8 cellular contexts compared by ENCODE assay signal in the genomic region with DNA sequence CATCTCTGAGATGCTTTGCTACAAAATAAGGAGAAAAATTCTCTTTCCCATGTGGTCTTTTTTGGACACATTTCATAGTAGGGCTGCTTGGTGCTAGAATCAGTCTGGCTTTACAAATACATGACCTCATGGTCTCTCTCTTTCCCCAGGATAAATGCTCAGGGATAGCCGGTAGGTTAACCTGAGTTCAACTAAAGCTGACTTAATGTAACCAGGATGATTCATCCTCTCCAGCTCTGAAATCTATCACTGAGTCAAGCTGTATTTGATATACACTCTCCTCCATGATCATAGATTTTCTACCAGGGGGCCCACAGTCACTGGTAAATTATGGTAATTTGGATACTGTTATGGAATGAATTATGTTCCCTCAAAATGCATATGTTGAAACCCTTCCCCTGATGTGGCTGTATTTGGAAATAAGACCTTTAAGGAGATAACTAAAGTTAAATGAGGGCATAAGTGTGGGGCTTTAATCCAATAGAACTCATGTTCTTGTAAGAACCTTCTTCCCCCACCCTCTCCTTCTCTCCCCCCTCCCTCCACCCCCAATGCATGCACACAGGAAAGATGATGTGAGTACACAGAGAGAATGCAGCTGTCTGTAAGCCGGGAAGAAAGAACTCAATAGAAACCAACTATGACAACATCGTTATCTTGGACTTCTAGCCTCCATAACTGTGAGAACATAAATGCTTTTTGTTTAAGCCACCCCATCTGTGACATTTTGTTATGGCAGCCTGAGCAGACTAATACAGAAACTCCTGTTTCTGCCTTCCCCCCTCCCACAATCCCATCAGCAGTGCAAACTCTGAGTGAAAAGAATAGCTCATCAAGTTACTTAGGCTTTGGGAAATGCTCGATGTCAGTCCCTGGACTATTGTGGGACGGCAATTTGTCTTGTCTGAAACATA.
DNase-seq lines count a peak whose midpoint lies in the region; ATAC-seq, FAIRE-seq and TF ChIP-seq lines count a peak whose summit lies in the region.

No MANE protein-coding gene starts in this region.

- no peak for TF ChIP-seq CTCF in A549 (IDR thresholded peaks at IDR 0.05)
- no peak for TF ChIP-seq CTCF in ascending aorta (IDR thresholded peaks at IDR 0.05)
- TF ChIP-seq CTCF in GM20000 (IDR thresholded peaks at IDR 0.05; ENCODE audit: extremely low read depth, missing control alignments), result no peak

- CTCF ChIA-PET in A549 (lab: Yijun Ruan, JAX), result interaction anchor here (1.1 to 1.7 kb wide), 3 partner anchors 11 to 72 kb away, joined by 3 to 6 read pairs (median 3); no protein-coding TSS in a partner anchor

- TF ChIP-seq RAD21 in A549 (conservative IDR thresholded peaks at IDR 0.05 in 1 of 2, IDR thresholded peaks at IDR 0.05 in 1 of 2), result no peak

- DNase-seq in A549 (ENCODE audit: low read depth in 1 of 2, low spot score in 1 of 2) (peak in 1 of 2 experiments; percentile 56), HPDE6-E6E7 (ENCODE audit: extremely low spot score) (peak; percentile 11), ascending aorta (ENCODE audit: low spot score in 2 of 2) (no peak), GM20000 (ENCODE audit: low spot score) (no peak), H7 (no peak), GM19239 (ENCODE audit: insufficient read length, low spot score) (no peak)

- H3K4me2 ChIP-seq in A549, result no peak overlapping the region; the same call in 2 of the 3 replicates

- no peak for TF ChIP-seq EP300 in A549 (IDR thresholded peaks at IDR 0.05)

- H3K36me3 ChIP-seq in ascending aorta (no peaks in the 10 kb centered on the region), H7 (replicated peaks; ENCODE audit: control insufficient read depth, insufficient read depth, low read length) (no peaks in the 10 kb centered on the region)

- intact Hi-C loops in ascending aorta (cut with DNase I), result no loop called here

- FAIRE-seq in A549 (lab: Jason Lieb, UNC) (no peak), GM19239 (lab: Jason Lieb, UNC) (no peak)

- no peak overlapping the region for H3K4me3 ChIP-seq in A549
- no peak overlapping the region for H3K4me3 ChIP-seq in ascending aorta
- H3K4me3 ChIP-seq in H7 (ENCODE audit: insufficient read depth, low read depth, low read length), result no peak overlapping the region

- H3K4me1 ChIP-seq in A549, result peaks cover 8% of the 10 kb centered on the region; the same call in 2 of the 3 replicates
- H3K4me1 ChIP-seq in ascending aorta, result no peaks in the 10 kb centered on the region

- TF ChIP-seq POLR2A in A549 (IDR thresholded peaks at IDR 0.05; ENCODE audit: low read length), result no peak

- ATAC-seq in A549, result peak; percentile 68 to 83; a peak in 4 of 6 replicates
- peak; percentile 29 for ATAC-seq in GM21390 (IDR thresholded peaks at IDR 0.05; ENCODE audit: unreplicated experiment)
- peak; percentile 65 for ATAC-seq in esophagus mucosa

- H3K27ac ChIP-seq in A549 (peak overlapping the region; percentile 22 to 72; a peak in 4 of 6 replicates), ascending aorta (no peak overlapping the region)

- 74% methylated on average over 5 of the region's 5 CpGs for WGBS in A549 (ENCODE audit: missing lambda C conversion rate)

- POLR2A ChIA-PET in A549 (lab: Yijun Ruan, JAX), result no interaction called here

- H3K27me3 ChIP-seq in ascending aorta (no peaks in the 10 kb centered on the region), H7 (ENCODE audit: control insufficient read depth, insufficient read depth, low read length) (no peaks in the 10 kb centered on the region)

- H3K9me3 ChIP-seq in A549 (peaks cover 18% of the 10 kb centered on the region), ascending aorta (no peaks in the 10 kb centered on the region)

TF ChIP-seq in A549, 52 proteins besides CTCF, POLR2A, EP300 and RAD21:
- TF ChIP-seq ZC3H11A (IDR thresholded peaks at IDR 0.05), result no peak
- no peak for TF ChIP-seq FOSL2 (IDR thresholded peaks at IDR 0.05)
- peak; percentile 39 for TF ChIP-seq FOSL2 (CRISPR knock-in tag; IDR thresholded peaks at IDR 0.05)
TF ChIP-seq in A549: peak in this region for 1.

Comparison
In these comparisons a context has a peak if more than half of its experiments do, and no peak if none do; other contexts are left out.
1. H3K27ac ChIP-seq: peak in A549 (2 of 2); none in ascending aorta (0 of 2).
2. Peak in every context shown above with its lines, with median percentiles within 50 percentile points of each other: ATAC-seq.